23 cellular contexts compared by ENCODE assay signal in genomic region chr7:99268361-99268908, GRCh38. TPM values are rescaled to one million over a fixed set of nuclear protein-coding genes. Genes with fewer than 3 reads are reported as not detected.
DNase-seq lines count a peak whose midpoint lies in the region; ATAC-seq, FAIRE-seq and TF ChIP-seq lines count a peak whose summit lies in the region.
"Had no signal": no experiment of that assay in that cellular context is flagged by ENCODE, and none has a peak within 500 bp of the region (broad histone marks: within the 10 kb centered on the region; RNA-seq: fewer than 3 reads in every experiment).

No MANE protein-coding gene starts in this region.

- no peak for TF ChIP-seq POLR2A in A549 (IDR thresholded peaks at IDR 0.05; ENCODE audit: low read length)
- TF ChIP-seq POLR2A in GM18505 (IDR thresholded peaks at IDR 0.05; ENCODE audit: borderline replicate concordance, extremely low read depth, insufficient read depth, insufficient read length), result no peak

- H2AFZ ChIP-seq in neuronal stem cell (ENCODE audit: low read length), result no peak overlapping the region
- H2AFZ ChIP-seq: parathyroid adenoma had no signal

- no peaks in the 10 kb centered on the region for H3K36me3 Mint-ChIP-seq in brain
- H3K36me3 Mint-ChIP-seq: activated naive CD8-positive, alpha-beta T cell treated with anti-CD3 and anti-CD28 coated beads for 36 hours; stimulated activated effector memory CD8-positive, alpha-beta T cell treated with anti-CD3 and anti-CD28 coated beads, Interleukin-12 subunit alpha, Interleukin-12 subunit beta, amount 100 ng/mL, for 72 hours had no signal

- DNase-seq in A549 (ENCODE audit: low read depth in 1 of 2, low spot score in 1 of 2), result no peak
- no peak for DNase-seq in neuronal stem cell (ENCODE audit: low spot score)
- no peak for DNase-seq in ACHN
- DNase-seq: activated CD4-positive, alpha-beta T cell treated with anti-CD3 and anti-CD28 coated beads, Interleukin-2, amount 50 U/mL, for 48 hours; activated naive CD8-positive, alpha-beta T cell treated with anti-CD3 and anti-CD28 coated beads for 36 hours; activated T-cell treated with anti-CD3 and anti-CD28 coated beads, Interleukin-2, amount 50 U/mL, for 4 hours; endodermal cell; foreskin fibroblast; KG1; left ventricle myocardium inferior; NCI-H1092; NCI-H2227 treated with DMSO at 0.1 percent for 48 hours; upper lobe of left lung had no signal

- H2BK120ac ChIP-seq in neuronal stem cell (ENCODE audit: low read depth, low read length), result peak overlapping the region; percentile 43

- H3K4me3 ChIP-seq in A549 (no peak overlapping the region), HEK293 (ENCODE audit: low read depth, low read length) (no peak overlapping the region), neuronal stem cell (ENCODE audit: low read length in 2 of 2) (no peak overlapping the region)
- H3K4me3 ChIP-seq: left ventricle myocardium inferior, upper lobe of left lung had no signal

- no peak overlapping the region for H2BK12ac ChIP-seq in neuronal stem cell (ENCODE audit: low read length)

- no peak overlapping the region for H4K8ac ChIP-seq in neuronal stem cell (ENCODE audit: low read depth, low read length)

- TF ChIP-seq CTCF in A549 (IDR thresholded peaks at IDR 0.05) (no peak), HEK293 (tag by site-specific recombination; IDR thresholded peaks at IDR 0.05) (no peak), brain (conservative IDR thresholded peaks at IDR 0.05) (no peak)

- no peak overlapping the region for H4K91ac ChIP-seq in neuronal stem cell (ENCODE audit: low read depth, low read length, poor library complexity)

- TF ChIP-seq EP300 in A549 (IDR thresholded peaks at IDR 0.05), result no peak

- H3K9me3 ChIP-seq in A549, result peaks cover 10% of the 10 kb centered on the region; the same call in 1 of the 3 replicates
- H3K9me3 ChIP-seq in HEK293 (ENCODE audit: control insufficient read depth, insufficient read depth, low read depth, low read length), result no peaks in the 10 kb centered on the region
- no peaks in the 10 kb centered on the region for H3K9me3 ChIP-seq in neuronal stem cell (replicated peaks in 1 of 2; ENCODE audit: control insufficient read depth in 2 of 2, insufficient read depth in 1 of 2, low read depth in 1 of 2, low read length in 2 of 2)
- H3K9me3 ChIP-seq: upper lobe of left lung had no signal

- FAIRE-seq in A549 (lab: Jason Lieb, UNC), result no peak
- FAIRE-seq: G401.6, GM12891, H1 had no signal

- CTCF ChIA-PET in A549 (lab: Yijun Ruan, JAX) (interaction anchor here (1.0 to 3.7 kb wide), 4 partner anchors 18 to 228 kb away, joined by 3 to 29 read pairs (median 4); no protein-coding TSS in a partner anchor), HEK293 (lab: Yijun Ruan, JAX) (no interaction called here)

- H3K9ac ChIP-seq in neuronal stem cell (ENCODE audit: low read depth, low read length, poor library complexity), result no peak overlapping the region
- H3K9ac ChIP-seq: parathyroid adenoma had no signal

- peak overlapping the region; percentile 80 for H2AK5ac ChIP-seq in neuronal stem cell (ENCODE audit: low read depth, low read length)

- POLR2A ChIA-PET in A549 (lab: Yijun Ruan, JAX), result interaction anchor here (0.6 to 0.9 kb wide), 2 partner anchors 124 to 169 kb away, joined by 3 to 4 read pairs; no protein-coding TSS in a partner anchor
- POLR2A ChIA-PET in HEK293 (lab: Yijun Ruan, JAX), result interaction anchor here (0.5 kb wide), 1 partner anchor 43 kb away, joined by 5 read pairs; no protein-coding TSS in a partner anchor

- H3K27ac ChIP-seq in A549 (peak overlapping the region; percentile 78 to 83; a peak in 5 of 6 replicates), HEK293 (ENCODE audit: extremely low read depth, low read depth, low read length) (no peak overlapping the region), neuronal stem cell (replicated peaks; ENCODE audit: low read length) (no peak overlapping the region)
- H3K27ac ChIP-seq: left ventricle myocardium inferior, parathyroid adenoma, upper lobe of left lung had no signal

- no peak overlapping the region for H3K4me3 Mint-ChIP-seq in brain
- H3K4me3 Mint-ChIP-seq: activated naive CD8-positive, alpha-beta T cell treated with anti-CD3 and anti-CD28 coated beads for 36 hours; activated T-cell treated with anti-CD3 and anti-CD28 coated beads, Interleukin-2, amount 50 U/mL, for 4 hours; endodermal cell; stimulated activated effector memory CD8-positive, alpha-beta T cell treated with anti-CD3 and anti-CD28 coated beads, Interleukin-12 subunit alpha, Interleukin-12 subunit beta, amount 100 ng/mL, for 72 hours had no signal

- TF ChIP-seq RAD21 in A549 (conservative IDR thresholded peaks at IDR 0.05 in 1 of 2, IDR thresholded peaks at IDR 0.05 in 1 of 2), result no peak

- H3K23ac ChIP-seq in neuronal stem cell (ENCODE audit: low read depth, low read length, poor library complexity), result no peak overlapping the region

- in situ Hi-C loops in ACHN (cut with HindIII; ENCODE audit: low pct_ligation_motif_present, low pct_unique_long_range_greater_than_20kb, low sequenced_read_pairs), result no loop called here

- H3K27ac Mint-ChIP-seq in brain, result peak overlapping the region in 3 of 5 experiments; percentile 9 to 72 (median 61)
- H3K27ac Mint-ChIP-seq: activated naive CD8-positive, alpha-beta T cell treated with anti-CD3 and anti-CD28 coated beads for 36 hours; endodermal cell; stimulated activated effector memory CD8-positive, alpha-beta T cell treated with anti-CD3 and anti-CD28 coated beads, Interleukin-12 subunit alpha, Interleukin-12 subunit beta, amount 100 ng/mL, for 72 hours had no signal

- H3K4me1 Mint-ChIP-seq in brain, result no peaks in the 10 kb centered on the region
- H3K4me1 Mint-ChIP-seq: endodermal cell had no signal

- 90% methylated on average over 13 of the region's 13 CpGs for WGBS in A549 (ENCODE audit: missing lambda C conversion rate)
- WGBS in neuronal stem cell (ENCODE audit: extremely low coverage in 2 of 2, insufficient read length in 2 of 2, insufficient replicate concordance in 1 of 2), 2 donors, result no CpG with 5 or more reads among the region's 13 CpGs

- H3K4me1 ChIP-seq in A549 (peaks cover 25% of the 10 kb centered on the region), HEK293 (ENCODE audit: control insufficient read depth, insufficient read depth, low read length) (no peaks in the 10 kb centered on the region), neuronal stem cell (ENCODE audit: control insufficient read depth in 2 of 2, insufficient read depth in 1 of 2, low read depth in 1 of 2, low read length in 2 of 2) (no peaks in the 10 kb centered on the region)
- H3K4me1 ChIP-seq: left ventricle myocardium inferior, parathyroid adenoma had no signal

- H3K4ac ChIP-seq in neuronal stem cell (ENCODE audit: low read length), result no peak overlapping the region

- H3K27me3 ChIP-seq in neuronal stem cell (ENCODE audit: control insufficient read depth in 3 of 3, insufficient read depth in 3 of 3, low read depth in 1 of 3, low read length in 3 of 3), result peaks cover 0 to 2% (median 0%) of the 10 kb centered on the region in 3 experiments
- H3K27me3 ChIP-seq: upper lobe of left lung had no signal

- H3K27me3 Mint-ChIP-seq in brain, result peaks cover 8% of the 10 kb centered on the region
- H3K27me3 Mint-ChIP-seq: activated naive CD8-positive, alpha-beta T cell treated with anti-CD3 and anti-CD28 coated beads for 36 hours had no signal

- H2BK15ac ChIP-seq in neuronal stem cell (ENCODE audit: low read length), result no peak overlapping the region

- ATAC-seq in A549 (0 out of 6 replicates have a peak, but pooled peaks of 1 of the 2 experiments have one; percentile 3), GM21381 (IDR thresholded peaks at IDR 0.05; ENCODE audit: unreplicated experiment) (no peak), GM18505 (IDR thresholded peaks at IDR 0.05; ENCODE audit: unreplicated experiment) (no peak), HG02610 (IDR thresholded peaks at IDR 0.05; ENCODE audit: unreplicated experiment) (no peak)
- ATAC-seq: activated T-cell treated with anti-CD3 and anti-CD28 coated beads, Interleukin-2, amount 50 U/mL, for 4 hours had no signal

- H3K14ac ChIP-seq in neuronal stem cell (ENCODE audit: low read length), result peak overlapping the region; percentile 47

- H3K79me1 ChIP-seq in neuronal stem cell (ENCODE audit: low read depth, low read length), result no peaks in the 10 kb centered on the region

- H2BK5ac ChIP-seq in neuronal stem cell (ENCODE audit: low read length), result peak overlapping the region; percentile 39

- H3K4me2 ChIP-seq in A549 (peak overlapping the region; percentile 62), neuronal stem cell (ENCODE audit: insufficient read depth, low read length, poor library complexity, severe bottlenecking) (no peak overlapping the region)

- peak overlapping the region; percentile 82 for H3K18ac ChIP-seq in neuronal stem cell (ENCODE audit: low read length)

- H3K36me3 ChIP-seq in HEK293 (ENCODE audit: control insufficient read depth in 2 of 2, insufficient read depth in 1 of 2, low read length in 2 of 2) (no peaks in the 10 kb centered on the region), neuronal stem cell (replicated peaks in 1 of 2; ENCODE audit: control insufficient read depth in 2 of 2, insufficient read depth in 2 of 2, low read length in 2 of 2) (no peaks in the 10 kb centered on the region)
- H3K36me3 ChIP-seq: left ventricle myocardium inferior, upper lobe of left lung had no signal

- peaks cover 0 to 4% (median 0%) of the 10 kb centered on the region in 5 experiments for H3K9me3 Mint-ChIP-seq in brain
- H3K9me3 Mint-ChIP-seq: activated naive CD8-positive, alpha-beta T cell treated with anti-CD3 and anti-CD28 coated beads for 36 hours; activated T-cell treated with anti-CD3 and anti-CD28 coated beads, Interleukin-2, amount 50 U/mL, for 4 hours; endodermal cell; stimulated activated effector memory CD8-positive, alpha-beta T cell treated with anti-CD3 and anti-CD28 coated beads, Interleukin-12 subunit alpha, Interleukin-12 subunit beta, amount 100 ng/mL, for 72 hours had no signal

TF ChIP-seq in HEK293, 187 proteins besides CTCF, POLR2A, EP300 and RAD21 (continues in another document):
- no peak for TF ChIP-seq ZNF248 (tag by site-specific recombination; IDR thresholded peaks at IDR 0.05)

RNA-seq across cellular contexts. Expression of gene MYH16, which starts 4.2 kb away (rescaled TPM):
- polyA plus RNA-seq in A549 (2011; rRNA removed) (0.28 and 0.29 TPM in 2 replicates), A549 (2017; fragmentation: RNase III; extraction: RNeasy Plus Mini Kit Qiagen cat#74134 plus additional on column Dnase treatment) (0.21 to 0.32 TPM (median 0.31 TPM) in 3 replicates), brain (ENCODE audit: insufficient read depth, low read depth, low replicate concordance) (not detected)
- 0.08 and 0.15 TPM in 2 replicates for polyA plus RNA-seq in A549 (2012; cell fraction: cytosol; rRNA removed)
- 0.05 and 0.12 TPM in 2 replicates for polyA plus RNA-seq in A549 (2012; cell fraction: nucleus; rRNA removed)
- polyA minus RNA-seq in A549 (2011; rRNA and poly(A)+ RNA removed), result 0.10 and 0.12 TPM in 2 replicates
- polyA plus RNA-seq in neuronal stem cell (2013, experiment 1 of 2), result not detected
- polyA plus RNA-seq in neuronal stem cell (2013, experiment 2 of 2), result not detected
- polyA plus RNA-seq: H1 had no signal

RNA-seq across cellular contexts. Expression of gene ARPC1A, which starts 57.3 kb away (rescaled TPM):
- polyA plus RNA-seq in A549 (2011; rRNA removed) (120 TPM in 2 replicates), A549 (2017; fragmentation: RNase III; extraction: RNeasy Plus Mini Kit Qiagen cat#74134 plus additional on column Dnase treatment) (116 to 127 TPM (median 121 TPM) in 3 replicates), brain (ENCODE audit: insufficient read depth, low read depth, low replicate concordance) (192 TPM)
- polyA plus RNA-seq in A549 (2012; cell fraction: cytosol; rRNA removed), result 167 and 169 TPM in 2 replicates
- polyA plus RNA-seq in A549 (2012; cell fraction: nucleus; rRNA removed), result 69.5 and 75.4 TPM in 2 replicates
- polyA minus RNA-seq in A549 (2011; rRNA and poly(A)+ RNA removed), result 150 and 151 TPM in 2 replicates
- 238 TPM for polyA plus RNA-seq in neuronal stem cell (2013, experiment 1 of 2)
- polyA plus RNA-seq in neuronal stem cell (2013, experiment 2 of 2), result 242 TPM

Comparison
In these comparisons a context has a peak if more than half of its experiments do, and no peak if none do; other contexts are left out.
1. H3K27ac ChIP-seq: peak in A549 (2 of 2); none in HEK293 (single experiment) and neuronal stem cell (single experiment).